In genomic region chr4:123106741-123107140, GRCh38 we compare ENCODE assay signal across 1 cellular context.
TF ChIP-seq lines count a peak whose summit lies in the region.

No MANE protein-coding gene starts in this region.

TF ChIP-seq in IMR-90, 13 proteins besides CTCF, POLR2A, EP300 and RAD21 (continued from another document):
- TF ChIP-seq, protein P1, sequence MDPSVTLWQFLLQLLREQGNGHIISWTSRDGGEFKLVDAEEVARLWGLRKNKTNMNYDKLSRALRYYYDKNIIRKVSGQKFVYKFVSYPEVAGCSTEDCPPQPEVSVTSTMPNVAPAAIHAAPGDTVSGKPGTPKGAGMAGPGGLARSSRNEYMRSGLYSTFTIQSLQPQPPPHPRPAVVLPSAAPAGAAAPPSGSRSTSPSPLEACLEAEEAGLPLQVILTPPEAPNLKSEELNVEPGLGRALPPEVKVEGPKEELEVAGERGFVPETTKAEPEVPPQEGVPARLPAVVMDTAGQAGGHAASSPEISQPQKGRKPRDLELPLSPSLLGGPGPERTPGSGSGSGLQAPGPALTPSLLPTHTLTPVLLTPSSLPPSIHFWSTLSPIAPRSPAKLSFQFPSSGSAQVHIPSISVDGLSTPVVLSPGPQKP (IDR thresholded peaks at IDR 0.05; ENCODE audit: borderline replicate concordance, low read depth, low read length): no peak
- TF ChIP-seq CEBPB (IDR thresholded peaks at IDR 0.05; ENCODE audit: low read depth, low read length): no peak
- no peak for TF ChIP-seq FOS (IDR thresholded peaks at IDR 0.05; ENCODE audit: low read depth, low read length)
- no peak for TF ChIP-seq MXI1 (IDR thresholded peaks at IDR 0.05; ENCODE audit: borderline replicate concordance, low read depth, low read length)
- TF ChIP-seq, protein P2, sequence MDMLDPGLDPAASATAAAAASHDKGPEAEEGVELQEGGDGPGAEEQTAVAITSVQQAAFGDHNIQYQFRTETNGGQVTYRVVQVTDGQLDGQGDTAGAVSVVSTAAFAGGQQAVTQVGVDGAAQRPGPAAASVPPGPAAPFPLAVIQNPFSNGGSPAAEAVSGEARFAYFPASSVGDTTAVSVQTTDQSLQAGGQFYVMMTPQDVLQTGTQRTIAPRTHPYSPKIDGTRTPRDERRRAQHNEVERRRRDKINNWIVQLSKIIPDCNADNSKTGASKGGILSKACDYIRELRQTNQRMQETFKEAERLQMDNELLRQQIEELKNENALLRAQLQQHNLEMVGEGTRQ (IDR thresholded peaks at IDR 0.05; ENCODE audit: low read depth, low read length): no peak
- no peak for TF ChIP-seq CHD1 (IDR thresholded peaks at IDR 0.05; ENCODE audit: low read depth, low read length)
- no peak for TF ChIP-seq MAZ (IDR thresholded peaks at IDR 0.05; ENCODE audit: borderline replicate concordance, low read depth, low read length)
